ENCODE assay signal across 1 cellular context in the genomic region with DNA sequence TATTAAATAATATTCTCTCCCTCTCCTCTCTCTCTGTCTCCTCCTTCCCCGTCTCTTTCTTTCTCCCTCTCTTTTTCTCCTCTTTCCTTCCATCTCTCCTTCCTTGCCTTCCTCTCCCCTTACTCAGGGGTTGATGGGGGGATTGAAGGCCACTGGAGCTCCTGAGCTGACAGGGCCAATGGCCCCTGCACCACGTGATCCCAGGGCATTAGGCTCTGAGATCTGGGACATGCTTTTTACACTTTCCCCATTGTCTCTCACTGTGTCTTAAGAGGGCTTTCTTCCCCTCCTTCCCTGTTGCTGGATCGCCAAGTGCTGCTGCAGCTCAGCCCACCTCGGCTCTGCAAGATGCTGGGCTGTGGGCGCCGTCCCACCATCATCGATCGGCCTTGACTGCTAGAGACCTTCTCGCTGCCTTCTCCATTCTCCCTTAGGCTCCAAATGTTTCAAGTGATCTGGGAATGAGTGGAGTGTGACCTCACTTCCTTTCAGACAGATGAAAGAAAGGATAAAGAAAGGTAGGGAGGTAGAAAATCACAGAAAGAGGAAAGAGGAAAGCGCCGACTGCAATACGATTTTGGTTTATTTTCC.
TF ChIP-seq lines count a peak whose summit lies in the region.

No MANE protein-coding gene starts in this region.

TF ChIP-seq in GM23338, 12 proteins besides CTCF, POLR2A, EP300 and RAD21:
- TF ChIP-seq STAT1 (IDR thresholded peaks at IDR 0.05; ENCODE audit: unreplicated experiment) (no peak), ZNF114 (CRISPR knock-in tag; IDR thresholded peaks at IDR 0.05) (no peak), CREB1 (CRISPR knock-in tag; IDR thresholded peaks at IDR 0.05; ENCODE audit: low read depth) (no peak), JUNB (IDR thresholded peaks at IDR 0.05; ENCODE audit: unreplicated experiment) (no peak), ZNF331 (CRISPR knock-in tag; IDR thresholded peaks at IDR 0.05; ENCODE audit: low read depth) (no peak), POLR2AphosphoS5 (IDR thresholded peaks at IDR 0.05; ENCODE audit: low read depth) (no peak), NANOG (IDR thresholded peaks at IDR 0.05; ENCODE audit: borderline replicate concordance) (no peak), EZH2 (IDR thresholded peaks at IDR 0.05; ENCODE audit: low read depth, unreplicated experiment) (no peak), EZH2phosphoT487 (IDR thresholded peaks at IDR 0.05; ENCODE audit: unreplicated experiment) (no peak)
- TF ChIP-seq, protein P1, sequence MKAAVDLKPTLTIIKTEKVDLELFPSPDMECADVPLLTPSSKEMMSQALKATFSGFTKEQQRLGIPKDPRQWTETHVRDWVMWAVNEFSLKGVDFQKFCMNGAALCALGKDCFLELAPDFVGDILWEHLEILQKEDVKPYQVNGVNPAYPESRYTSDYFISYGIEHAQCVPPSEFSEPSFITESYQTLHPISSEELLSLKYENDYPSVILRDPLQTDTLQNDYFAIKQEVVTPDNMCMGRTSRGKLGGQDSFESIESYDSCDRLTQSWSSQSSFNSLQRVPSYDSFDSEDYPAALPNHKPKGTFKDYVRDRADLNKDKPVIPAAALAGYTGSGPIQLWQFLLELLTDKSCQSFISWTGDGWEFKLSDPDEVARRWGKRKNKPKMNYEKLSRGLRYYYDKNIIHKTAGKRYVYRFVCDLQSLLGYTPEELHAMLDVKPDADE (IDR thresholded peaks at IDR 0.05): no peak
- TF ChIP-seq, protein P2, sequence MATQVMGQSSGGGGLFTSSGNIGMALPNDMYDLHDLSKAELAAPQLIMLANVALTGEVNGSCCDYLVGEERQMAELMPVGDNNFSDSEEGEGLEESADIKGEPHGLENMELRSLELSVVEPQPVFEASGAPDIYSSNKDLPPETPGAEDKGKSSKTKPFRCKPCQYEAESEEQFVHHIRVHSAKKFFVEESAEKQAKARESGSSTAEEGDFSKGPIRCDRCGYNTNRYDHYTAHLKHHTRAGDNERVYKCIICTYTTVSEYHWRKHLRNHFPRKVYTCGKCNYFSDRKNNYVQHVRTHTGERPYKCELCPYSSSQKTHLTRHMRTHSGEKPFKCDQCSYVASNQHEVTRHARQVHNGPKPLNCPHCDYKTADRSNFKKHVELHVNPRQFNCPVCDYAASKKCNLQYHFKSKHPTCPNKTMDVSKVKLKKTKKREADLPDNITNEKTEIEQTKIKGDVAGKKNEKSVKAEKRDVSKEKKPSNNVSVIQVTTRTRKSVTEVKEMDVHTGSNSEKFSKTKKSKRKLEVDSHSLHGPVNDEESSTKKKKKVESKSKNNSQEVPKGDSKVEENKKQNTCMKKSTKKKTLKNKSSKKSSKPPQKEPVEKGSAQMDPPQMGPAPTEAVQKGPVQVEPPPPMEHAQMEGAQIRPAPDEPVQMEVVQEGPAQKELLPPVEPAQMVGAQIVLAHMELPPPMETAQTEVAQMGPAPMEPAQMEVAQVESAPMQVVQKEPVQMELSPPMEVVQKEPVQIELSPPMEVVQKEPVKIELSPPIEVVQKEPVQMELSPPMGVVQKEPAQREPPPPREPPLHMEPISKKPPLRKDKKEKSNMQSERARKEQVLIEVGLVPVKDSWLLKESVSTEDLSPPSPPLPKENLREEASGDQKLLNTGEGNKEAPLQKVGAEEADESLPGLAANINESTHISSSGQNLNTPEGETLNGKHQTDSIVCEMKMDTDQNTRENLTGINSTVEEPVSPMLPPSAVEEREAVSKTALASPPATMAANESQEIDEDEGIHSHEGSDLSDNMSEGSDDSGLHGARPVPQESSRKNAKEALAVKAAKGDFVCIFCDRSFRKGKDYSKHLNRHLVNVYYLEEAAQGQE (IDR thresholded peaks at IDR 0.05; ENCODE audit: unreplicated experiment): no peak
- TF ChIP-seq, protein P3, sequence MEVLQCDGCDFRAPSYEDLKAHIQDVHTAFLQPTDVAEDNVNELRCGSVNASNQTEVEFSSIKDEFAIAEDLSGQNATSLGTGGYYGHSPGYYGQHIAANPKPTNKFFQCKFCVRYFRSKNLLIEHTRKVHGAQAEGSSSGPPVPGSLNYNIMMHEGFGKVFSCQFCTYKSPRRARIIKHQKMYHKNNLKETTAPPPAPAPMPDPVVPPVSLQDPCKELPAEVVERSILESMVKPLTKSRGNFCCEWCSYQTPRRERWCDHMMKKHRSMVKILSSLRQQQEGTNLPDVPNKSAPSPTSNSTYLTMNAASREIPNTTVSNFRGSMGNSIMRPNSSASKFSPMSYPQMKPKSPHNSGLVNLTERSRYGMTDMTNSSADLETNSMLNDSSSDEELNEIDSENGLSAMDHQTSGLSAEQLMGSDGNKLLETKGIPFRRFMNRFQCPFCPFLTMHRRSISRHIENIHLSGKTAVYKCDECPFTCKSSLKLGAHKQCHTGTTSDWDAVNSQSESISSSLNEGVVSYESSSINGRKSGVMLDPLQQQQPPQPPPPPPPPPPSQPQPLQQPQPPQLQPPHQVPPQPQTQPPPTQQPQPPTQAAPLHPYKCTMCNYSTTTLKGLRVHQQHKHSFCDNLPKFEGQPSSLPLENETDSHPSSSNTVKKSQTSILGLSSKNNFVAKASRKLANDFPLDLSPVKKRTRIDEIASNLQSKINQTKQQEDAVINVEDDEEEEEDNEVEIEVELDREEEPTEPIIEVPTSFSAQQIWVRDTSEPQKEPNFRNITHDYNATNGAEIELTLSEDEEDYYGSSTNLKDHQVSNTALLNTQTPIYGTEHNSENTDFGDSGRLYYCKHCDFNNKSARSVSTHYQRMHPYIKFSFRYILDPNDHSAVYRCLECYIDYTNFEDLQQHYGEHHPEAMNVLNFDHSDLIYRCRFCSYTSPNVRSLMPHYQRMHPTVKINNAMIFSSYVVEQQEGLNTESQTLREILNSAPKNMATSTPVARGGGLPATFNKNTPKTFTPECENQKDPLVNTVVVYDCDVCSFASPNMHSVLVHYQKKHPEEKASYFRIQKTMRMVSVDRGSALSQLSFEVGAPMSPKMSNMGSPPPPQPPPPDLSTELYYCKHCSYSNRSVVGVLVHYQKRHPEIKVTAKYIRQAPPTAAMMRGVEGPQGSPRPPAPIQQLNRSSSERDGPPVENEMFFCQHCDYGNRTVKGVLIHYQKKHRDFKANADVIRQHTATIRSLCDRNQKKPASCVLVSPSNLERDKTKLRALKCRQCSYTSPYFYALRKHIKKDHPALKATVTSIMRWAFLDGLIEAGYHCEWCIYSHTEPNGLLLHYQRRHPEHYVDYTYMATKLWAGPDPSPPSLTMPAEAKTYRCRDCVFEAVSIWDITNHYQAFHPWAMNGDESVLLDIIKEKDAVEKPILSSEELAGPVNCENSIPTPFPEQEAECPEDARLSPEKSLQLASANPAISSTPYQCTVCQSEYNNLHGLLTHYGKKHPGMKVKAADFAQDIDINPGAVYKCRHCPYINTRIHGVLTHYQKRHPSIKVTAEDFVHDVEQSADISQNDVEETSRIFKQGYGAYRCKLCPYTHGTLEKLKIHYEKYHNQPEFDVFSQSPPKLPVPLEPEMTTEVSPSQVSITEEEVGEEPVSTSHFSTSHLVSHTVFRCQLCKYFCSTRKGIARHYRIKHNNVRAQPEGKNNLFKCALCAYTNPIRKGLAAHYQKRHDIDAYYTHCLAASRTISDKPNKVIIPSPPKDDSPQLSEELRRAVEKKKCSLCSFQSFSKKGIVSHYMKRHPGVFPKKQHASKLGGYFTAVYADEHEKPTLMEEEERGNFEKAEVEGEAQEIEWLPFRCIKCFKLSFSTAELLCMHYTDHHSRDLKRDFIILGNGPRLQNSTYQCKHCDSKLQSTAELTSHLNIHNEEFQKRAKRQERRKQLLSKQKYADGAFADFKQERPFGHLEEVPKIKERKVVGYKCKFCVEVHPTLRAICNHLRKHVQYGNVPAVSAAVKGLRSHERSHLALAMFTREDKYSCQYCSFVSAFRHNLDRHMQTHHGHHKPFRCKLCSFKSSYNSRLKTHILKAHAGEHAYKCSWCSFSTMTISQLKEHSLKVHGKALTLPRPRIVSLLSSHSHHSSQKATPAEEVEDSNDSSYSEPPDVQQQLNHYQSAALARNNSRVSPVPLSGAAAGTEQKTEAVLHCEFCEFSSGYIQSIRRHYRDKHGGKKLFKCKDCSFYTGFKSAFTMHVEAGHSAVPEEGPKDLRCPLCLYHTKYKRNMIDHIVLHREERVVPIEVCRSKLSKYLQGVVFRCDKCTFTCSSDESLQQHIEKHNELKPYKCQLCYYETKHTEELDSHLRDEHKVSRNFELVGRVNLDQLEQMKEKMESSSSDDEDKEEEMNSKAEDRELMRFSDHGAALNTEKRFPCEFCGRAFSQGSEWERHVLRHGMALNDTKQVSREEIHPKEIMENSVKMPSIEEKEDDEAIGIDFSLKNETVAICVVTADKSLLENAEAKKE (CRISPR knock-in tag; IDR thresholded peaks at IDR 0.05): no peak
